In the genomic region with DNA sequence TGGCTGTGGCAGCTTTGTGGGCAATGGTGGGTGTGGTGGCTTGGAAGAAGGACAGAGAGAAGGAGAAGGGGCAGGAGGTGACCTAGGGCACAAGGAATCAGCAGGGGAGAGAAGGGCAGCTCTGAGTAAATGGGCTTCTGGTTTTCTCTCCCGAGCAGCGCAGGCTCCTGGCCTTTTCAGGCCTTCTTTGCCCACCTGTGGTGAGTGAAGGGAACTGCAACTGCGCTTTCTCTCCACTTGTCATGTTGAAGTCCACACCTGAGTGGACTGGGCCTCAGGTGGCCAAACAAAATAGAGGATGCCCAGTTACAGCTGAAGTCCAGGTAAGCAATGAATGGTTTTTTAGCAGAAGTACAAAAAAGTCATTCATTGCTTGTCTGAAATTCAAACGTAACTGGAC, we compare ENCODE assay signal across 8 cellular contexts. TPM values are rescaled to one million over a fixed set of nuclear protein-coding genes. Genes with fewer than 3 reads are reported as not detected.
DNase-seq lines count a peak whose midpoint lies in the region; ATAC-seq and TF ChIP-seq lines count a peak whose summit lies in the region.

No MANE protein-coding gene starts in this region.

- H3K9me3 ChIP-seq in Peyer's patch: no peaks in the 10 kb centered on the region

- H3K4me1 ChIP-seq in Peyer's patch: no peaks in the 10 kb centered on the region

- no peak for ATAC-seq in GM21360 (IDR thresholded peaks at IDR 0.05; ENCODE audit: unreplicated experiment)

- no peak overlapping the region for H3K4me3 ChIP-seq in Peyer's patch

- DNase-seq in AG08395 (ENCODE audit: low spot score) (peak; percentile 25), GM13977 (ENCODE audit: low spot score) (peak; percentile 31), Peyer's patch (no peak), iPS-NIHi11 (ENCODE audit: low spot score) (peak; percentile 62), COLO829 (ENCODE audit: low spot score) (no peak), T-helper 1 cell (no peak)
- no peak for DNase-seq in stimulated activated CD4-positive, alpha-beta T cell treated with anti-CD3 and anti-CD28 coated beads, Interleukin-4, amount 100 ng/mL, for 24 hours

- TF ChIP-seq POLR2A in Peyer's patch (IDR thresholded peaks at IDR 0.05): no peak

- peak; percentile 25 for TF ChIP-seq CTCF in GM13977 (IDR thresholded peaks at IDR 0.05; ENCODE audit: extremely low read depth, insufficient read depth, missing control alignments)
- peak in 5 of 6 experiments; percentile 7 to 42 (median 31) for TF ChIP-seq CTCF in Peyer's patch (IDR thresholded peaks at IDR 0.05)

- H3K27me3 ChIP-seq in Peyer's patch: no peaks in the 10 kb centered on the region

- no peak overlapping the region for H3K27ac ChIP-seq in Peyer's patch

- in situ Hi-C loops in GM13977 (cut with MboI; ENCODE audit: low pct_unique_long_range_greater_than_20kb, low sequenced_read_pairs, unreplicated experiment): no loop called here

- H3K36me3 ChIP-seq in Peyer's patch: no peaks in the 10 kb centered on the region

RNA-seq across cellular contexts. Expression of a gene that starts 29.4 kb away (rescaled TPM):
- not detected for total RNA-seq in Peyer's patch

RNA-seq across cellular contexts. Expression of a gene that starts 57.8 kb away (rescaled TPM):
- under 1 TPM in 2 of 4 donors, not detected in 2; 0.38 to 0.40 TPM for total RNA-seq in Peyer's patch

Comparison
In these comparisons a context has a peak if more than half of its experiments do, and no peak if none do; other contexts are left out.
1. DNase-seq: peak in AG08395 (single experiment), GM13977 (single experiment) and iPS-NIHi11 (single experiment); none in Peyer's patch (0 of 3), COLO829 (single experiment), stimulated activated CD4-positive, alpha-beta T cell treated with anti-CD3 and anti-CD28 coated beads, Interleukin-4, amount 100 ng/mL, for 24 hours (single experiment) and T-helper 1 cell (0 of 5).